In the genomic region with DNA sequence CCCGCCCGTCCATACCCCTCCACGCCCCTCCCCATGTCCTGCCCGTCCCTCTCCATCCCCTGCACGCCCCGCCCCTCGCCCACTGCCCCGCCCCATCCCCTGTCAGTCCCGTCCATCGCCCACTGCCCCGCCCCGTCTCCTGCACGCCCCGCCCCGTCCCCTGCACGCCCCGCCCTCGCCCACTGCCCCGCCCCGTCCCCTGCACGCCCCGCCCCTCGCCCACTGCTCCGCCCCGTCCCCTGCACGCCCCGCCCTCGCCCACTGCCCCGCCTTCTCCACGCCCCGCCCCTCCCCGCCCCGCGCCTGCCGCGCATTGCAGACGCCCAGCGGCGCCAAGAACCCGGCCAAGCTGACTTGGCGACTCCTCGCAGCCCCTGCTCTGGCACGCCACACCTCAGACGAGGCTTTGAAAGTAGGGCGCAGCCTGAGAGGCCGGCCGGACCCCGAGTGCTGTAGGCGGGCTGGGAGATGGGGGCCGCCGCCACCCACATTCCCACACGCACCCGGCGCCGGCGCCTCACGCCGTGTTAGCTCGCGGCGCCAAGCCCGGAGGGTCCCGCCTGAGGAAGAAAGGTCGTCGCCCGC, we compare ENCODE assay signal across 8 cellular contexts. TPM values are rescaled to one million over a fixed set of nuclear protein-coding genes. Genes with fewer than 3 reads are reported as not detected.
DNase-seq lines count a peak whose midpoint lies in the region.

A gene (plus strand): TSS at position 316 of the 585 bp plus-strand sequence. CDS start 2,410 bp downstream, outside the sequence.

- peak; percentile 20 for DNase-seq in NK-92 (lab: John Stamatoyannopoulos, UW; ENCODE audit: unreplicated experiment)
- no peak for DNase-seq in NK-92 treated with Interleukin-12 subunit alpha and Interleukin-12 subunit beta, amount 100 ng/mL, for 24 hours (lab: John Stamatoyannopoulos, UW)
- peak; percentile 66 for DNase-seq in NCI-H526 treated with DMSO at 0.1 percent for 48 hours (lab: John Stamatoyannopoulos, UW)
- peak; percentile 80 for DNase-seq in activated T-cell treated with anti-CD3 and anti-CD28 coated beads for 1 hour (ENCODE audit: low read depth)
- DNase-seq in epidermal melanocyte (ENCODE audit: insufficient read length, low spot score), result peak; percentile 70
- peak; percentile 67 for DNase-seq in stimulated activated CD8-positive, alpha-beta memory T cell treated with anti-CD3 and anti-CD28 coated beads, Interleukin-15, amount 100 ng/mL, for 1 hour (ENCODE audit: low read depth)
- no peak for DNase-seq in Karpas-422

- no peak within 1 kb of the TSS for H3K4me2 ChIP-seq in Karpas-422 (ENCODE audit: low read depth, low read length, poor library complexity, severe bottlenecking)

- H3K27ac ChIP-seq in Karpas-422 (ENCODE audit: low read length), result no peak within 1 kb of the TSS

- H3K4me3 ChIP-seq in mononuclear cell (ENCODE audit: low read length) (peak within 1 kb of the TSS; percentile 43), Karpas-422 (ENCODE audit: low read length) (no peak within 1 kb of the TSS)

- no peak within 1 kb of the TSS for H3K9ac ChIP-seq in Karpas-422 (ENCODE audit: low read length)

- no peaks in the 10 kb centered on the region for H3K9me3 ChIP-seq in mononuclear cell (ENCODE audit: low read depth, low read length)
- no peaks in the 10 kb centered on the region for H3K9me3 ChIP-seq in Karpas-422 (ENCODE audit: low read length)

- peaks cover 14% of the 10 kb centered on the region for H3K4me1 ChIP-seq in mononuclear cell (ENCODE audit: insufficient read depth, low read length)
- H3K4me1 ChIP-seq in Karpas-422 (ENCODE audit: low read length), result no peaks in the 10 kb centered on the region

- no peaks in the 10 kb centered on the region for H3K36me3 ChIP-seq in Karpas-422 (ENCODE audit: insufficient read depth, low read length)

- H3K27me3 ChIP-seq in mononuclear cell (ENCODE audit: insufficient read depth, low read length) (peaks cover 43% of the 10 kb centered on the region), Karpas-422 (ENCODE audit: low read length) (no peaks in the 10 kb centered on the region)

- H2AFZ ChIP-seq in Karpas-422 (ENCODE audit: low read length), result no peak within 1 kb of the TSS

- H3K79me2 ChIP-seq in Karpas-422 (ENCODE audit: low read length), result no peaks in the 10 kb centered on the region

- no peaks in the 10 kb centered on the region for H4K20me1 ChIP-seq in Karpas-422 (ENCODE audit: insufficient read depth, low read depth, low read length)

- no peaks in the 10 kb centered on the region for H3K9me2 ChIP-seq in Karpas-422 (replicated peaks; ENCODE audit: insufficient read depth, low read length)

RNA-seq across cellular contexts. Expression of the gene that starts here (rescaled TPM):
- total RNA-seq in mononuclear cell, result 0.10 TPM
- total RNA-seq in Karpas-422 (2014; rRNA removed; shearing (Covaris generic); ENCODE audit: low replicate concordance), result not detected in 2 replicates

Comparison
In these comparisons a context has a peak if more than half of its experiments do, and no peak if none do; other contexts are left out.
1. DNase-seq: peak in NK-92 (single experiment), NCI-H526 treated with DMSO at 0.1 percent for 48 hours (single experiment), activated T-cell treated with anti-CD3 and anti-CD28 coated beads for 1 hour (single experiment), epidermal melanocyte (single experiment) and stimulated activated CD8-positive, alpha-beta memory T cell treated with anti-CD3 and anti-CD28 coated beads, Interleukin-15, amount 100 ng/mL, for 1 hour (single experiment); none in NK-92 treated with Interleukin-12 subunit alpha and Interleukin-12 subunit beta, amount 100 ng/mL, for 24 hours (single experiment) and Karpas-422 (single experiment).